Comparison of ENCODE assay signal across 8 cellular contexts in genomic region chr4:1012031-1012739, GRCh38. TPM values are rescaled to one million over a fixed set of nuclear protein-coding genes. Genes with fewer than 3 reads are reported as not detected.
A peak's percentile ranks its signal among the peaks of the same experiment; 100 is the strongest.
DNase-seq lines count a peak whose midpoint lies in the region; ATAC-seq and TF ChIP-seq lines count a peak whose summit lies in the region.

No MANE protein-coding gene starts in this region.

- no peaks in the 10 kb centered on the region for H3K79me2 ChIP-seq in PC-3 (ENCODE audit: low read length)

- no peaks in the 10 kb centered on the region for H3K9me2 ChIP-seq in PC-3 (replicated peaks; ENCODE audit: low read length)

- no TSS peak for BruUV-seq in PC-3 (replicated peaks; lab: Mats Ljungman, UMichigan)

- 0 out of 2 replicates have a peak, but pooled peaks have one; percentile 4 for ATAC-seq in PC-3
- ATAC-seq in HG03521 (IDR thresholded peaks at IDR 0.05; ENCODE audit: unreplicated experiment), result no peak
- no peak for ATAC-seq in GM18909 (IDR thresholded peaks at IDR 0.05; ENCODE audit: poor library complexity, unreplicated experiment)
- no peak for ATAC-seq in HG03045 (IDR thresholded peaks at IDR 0.05; ENCODE audit: unreplicated experiment)

- H3K9me3 ChIP-seq in PC-3 (ENCODE audit: low read length), result no peaks in the 10 kb centered on the region

- H3K9ac ChIP-seq in PC-3 (ENCODE audit: low read length), result peak overlapping the region; percentile 51

- H3K36me3 ChIP-seq in PC-3 (ENCODE audit: low read depth, low read length), result no peaks in the 10 kb centered on the region

- peaks cover 12% of the 10 kb centered on the region for H3K4me1 ChIP-seq in PC-3 (ENCODE audit: insufficient read depth, low read length)

- DNase-seq in ELF-1 (ENCODE audit: low read depth, low spot score) (peak; percentile 88), PC-3 (peak; percentile 34), iris pigment epithelial cell (ENCODE audit: low read depth) (peak; percentile 34)
- DNase-seq in stimulated activated CD8-positive, alpha-beta memory T cell treated with anti-CD3 and anti-CD28 coated beads, Interleukin-12 subunit alpha, Interleukin-12 subunit beta, amount 100 ng/mL, for 4 hours (ENCODE audit: low read depth), result peak; percentile 19

- no peak for TF ChIP-seq CTCF in PC-3 (conservative IDR thresholded peaks at IDR 0.05; ENCODE audit: low read depth, low read length)

- H3K27ac ChIP-seq in PC-3 (ENCODE audit: low read length), result no peak overlapping the region

- intact Hi-C loops in PC-3 (cut with micrococcal nuclease), result no loop called here

- no peaks in the 10 kb centered on the region for H3K36me3 Mint-ChIP-seq in activated naive CD8-positive, alpha-beta T cell

- POLR2A ChIA-PET in PC-3 (lab: Charles Lee; ENCODE audit: unreplicated experiment), result no interaction called here

- H3K27ac Mint-ChIP-seq in activated naive CD8-positive, alpha-beta T cell, result no peak overlapping the region

- peak overlapping the region; percentile 85 for H3K4me2 ChIP-seq in PC-3 (ENCODE audit: low read length)

- peaks cover 14% of the 10 kb centered on the region for H3K4me1 Mint-ChIP-seq in activated naive CD8-positive, alpha-beta T cell (ENCODE audit: low read depth)

- H3K4me3 Mint-ChIP-seq in activated naive CD8-positive, alpha-beta T cell, result peak overlapping the region; percentile 62

- H3F3A ChIP-seq in PC-3 (ENCODE audit: low read length, unreplicated experiment), result no peaks in the 10 kb centered on the region

- no peak overlapping the region for H2AFZ ChIP-seq in PC-3 (ENCODE audit: low read length)

- peak overlapping the region; percentile 73 for H3K4me3 ChIP-seq in PC-3 (ENCODE audit: low read length)

- no peaks in the 10 kb centered on the region for H3K9me3 Mint-ChIP-seq in activated naive CD8-positive, alpha-beta T cell (ENCODE audit: low read depth)

- peaks cover 11% of the 10 kb centered on the region for H3K27me3 Mint-ChIP-seq in activated naive CD8-positive, alpha-beta T cell

- CTCF ChIA-PET in PC-3 (lab: Charles Lee), result no interaction called here

- no peaks in the 10 kb centered on the region; the same call in 1 of the 2 replicates for H4K20me1 ChIP-seq in PC-3 (ENCODE audit: low read length)

- H3K27me3 ChIP-seq in PC-3 (ENCODE audit: low read length), result 0 out of 2 replicates have a peak, but pooled peaks cover 5% of the 10 kb centered on the region

RNA-seq across cellular contexts. Expression of gene FGFRL1, which starts 0.8 kb away (rescaled TPM):
- 31.2 and 42.6 TPM in 2 replicates for total RNA-seq in PC-3 (2014; rRNA removed)

RNA-seq across cellular contexts. Expression of gene SLC26A1, which starts 19.0 kb away (rescaled TPM):
- total RNA-seq in PC-3 (2014; rRNA removed), result 0.52 TPM in 1 of 2 replicates, not detected in the other

RNA-seq across cellular contexts. Expression of gene IDUA, which starts 25.3 kb away (rescaled TPM):
- 10.1 and 10.3 TPM in 2 replicates for total RNA-seq in PC-3 (2014; rRNA removed)

RNA-seq across cellular contexts. Expression of gene DGKQ, which starts 38.8 kb away (rescaled TPM):
- total RNA-seq in PC-3 (2014; rRNA removed), result 14.2 and 23.5 TPM in 2 replicates

Comparison
In these comparisons a context has a peak if more than half of its experiments do, and no peak if none do; other contexts are left out.
1. DNase-seq: peak in every context shown above with its lines; median percentile 88 in ELF-1; 34 in PC-3; 34 in iris pigment epithelial cell; 19 in stimulated activated CD8-positive, alpha-beta memory T cell treated with anti-CD3 and anti-CD28 coated beads, Interleukin-12 subunit alpha, Interleukin-12 subunit beta, amount 100 ng/mL, for 4 hours.